Comparison of ENCODE assay signal across 8 cellular contexts in the genomic region with DNA sequence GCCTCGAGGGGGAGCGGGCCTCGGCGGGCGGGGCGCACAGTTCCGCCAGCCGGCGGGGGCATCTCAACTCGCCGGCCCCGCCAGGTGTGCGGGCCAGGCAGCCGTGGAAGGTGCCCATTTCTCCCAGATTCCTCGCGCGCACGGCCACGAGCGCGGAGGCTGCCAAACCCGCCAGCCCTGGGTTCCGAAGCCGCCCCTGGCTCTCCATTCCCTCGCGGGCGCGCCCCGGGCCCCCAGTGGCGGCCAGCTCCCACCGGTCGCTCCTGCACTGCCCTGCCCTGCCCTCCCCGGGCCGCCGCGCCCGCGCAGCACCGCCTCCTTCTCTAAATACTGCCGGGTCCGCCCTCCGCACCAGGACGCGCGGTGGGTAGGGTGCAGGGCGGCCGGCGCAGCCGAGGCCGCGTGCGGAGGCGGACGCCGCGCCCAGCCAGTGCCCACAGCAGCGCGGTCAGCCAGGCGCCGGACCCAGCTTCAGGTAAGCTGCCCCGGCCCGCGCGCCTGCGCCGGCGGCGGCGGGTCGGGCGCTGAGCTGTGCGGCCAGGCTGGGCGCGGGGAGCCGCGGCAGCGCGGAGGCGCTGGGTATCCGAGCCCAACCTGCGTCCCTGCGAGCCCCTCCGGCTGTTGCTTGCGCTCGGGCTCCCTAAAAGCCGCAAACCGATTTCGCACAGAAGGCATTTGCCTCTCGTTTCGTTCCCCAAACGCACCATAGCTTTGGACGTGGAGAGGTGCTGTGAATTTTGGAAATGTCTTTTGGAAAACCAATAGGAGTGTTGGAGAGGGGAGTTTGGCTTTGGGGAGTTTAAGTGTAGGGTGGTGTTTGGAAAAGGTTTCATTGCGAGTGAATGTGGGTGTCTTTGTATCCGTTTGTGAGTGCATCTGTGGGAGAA. TPM values are rescaled to one million over a fixed set of nuclear protein-coding genes. Genes with fewer than 3 reads are reported as not detected.
DNase-seq lines count a peak whose midpoint lies in the region; ATAC-seq and TF ChIP-seq lines count a peak whose summit lies in the region.

A gene with protein sequence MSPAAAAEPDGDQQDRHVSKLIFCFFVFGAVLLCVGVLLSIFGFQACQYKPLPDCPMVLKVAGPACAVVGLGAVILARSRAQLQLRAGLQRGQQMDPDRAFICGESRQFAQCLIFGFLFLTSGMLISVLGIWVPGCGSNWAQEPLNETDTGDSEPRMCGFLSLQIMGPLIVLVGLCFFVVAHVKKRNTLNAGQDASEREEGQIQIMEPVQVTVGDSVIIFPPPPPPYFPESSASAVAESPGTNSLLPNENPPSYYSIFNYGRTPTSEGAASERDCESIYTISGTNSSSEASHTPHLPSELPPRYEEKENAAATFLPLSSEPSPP (plus strand): TSS at position 354 of the 887 bp plus-strand sequence. CDS start 2,799 bp downstream, outside the sequence.

- H3K9me3 ChIP-seq in H9 (ENCODE audit: control insufficient read depth, low read depth, low read length) (no peaks in the 10 kb centered on the region), T-helper 17 cell (ENCODE audit: control insufficient read depth, low read length, poor library complexity, severe bottlenecking) (no peaks in the 10 kb centered on the region), neural cell (ENCODE audit: low read length) (no peaks in the 10 kb centered on the region)

- DNase-seq in H9 (peak; percentile 66), T-helper 17 cell (no peak), fibroblast of pulmonary artery (ENCODE audit: low read depth) (peak; percentile 37), SKM-1 treated with dmso at 0.1 percent for 144 hours (lab: John Stamatoyannopoulos, UW; ENCODE audit: unreplicated experiment) (no peak), NCI-H2081 treated with DMSO at 0.1 percent for 48 hours (lab: John Stamatoyannopoulos, UW) (no peak), occipital lobe (lab: John Stamatoyannopoulos, UW) (no peak)

- no peak within 1 kb of the TSS for H3K18ac ChIP-seq in H9 (ENCODE audit: insufficient read length, low read depth, low read length)

- peak within 1 kb of the TSS; percentile 5 for H3K9ac ChIP-seq in H9 (ENCODE audit: extremely low read depth, insufficient read length, low read length)
- peak within 1 kb of the TSS; percentile 39 for H3K9ac ChIP-seq in neural cell (ENCODE audit: low read length)

- H4K20me1 ChIP-seq in H9 (ENCODE audit: control insufficient read depth, insufficient read depth, insufficient read length) (no peaks in the 10 kb centered on the region), neural cell (ENCODE audit: insufficient read depth) (no peaks in the 10 kb centered on the region)

- no peak within 1 kb of the TSS for H4K91ac ChIP-seq in H9 (ENCODE audit: insufficient read length, low read depth, low read length)

- peak within 1 kb of the TSS; percentile 36 for H4K8ac ChIP-seq in H9 (replicated peaks; ENCODE audit: insufficient read length, low read depth, low read length)

- peaks cover 20 to 24% of the 10 kb centered on the region in 2 experiments for H3K4me1 Mint-ChIP-seq in H9
- peaks cover 23% of the 10 kb centered on the region for H3K4me1 Mint-ChIP-seq in T-helper 17 cell

- no peaks in the 10 kb centered on the region for H3K36me3 ChIP-seq in neural cell (ENCODE audit: insufficient read depth, low read length)

- no peaks in the 10 kb centered on the region; a peak in 1 of 7 replicates for H3K36me3 Mint-ChIP-seq in H9 (ENCODE audit: insufficient read depth in 1 of 3, low read depth in 3 of 3)
- peaks cover 2% of the 10 kb centered on the region for H3K36me3 Mint-ChIP-seq in T-helper 17 cell (ENCODE audit: low read depth)

- H3K23ac ChIP-seq in H9 (ENCODE audit: insufficient read length, low read depth, low read length), result no peak within 1 kb of the TSS

- no peak within 1 kb of the TSS for H3K27ac ChIP-seq in H9 (ENCODE audit: insufficient read length, low read depth, low read length)
- no peak within 1 kb of the TSS for H3K27ac ChIP-seq in neural cell (ENCODE audit: low read length)

- H2BK5ac ChIP-seq in H9 (ENCODE audit: insufficient read length, low read length), result no peak within 1 kb of the TSS

- H3K4me3 ChIP-seq in fibroblast of pulmonary artery (replicated peaks; ENCODE audit: low read depth, low read length), result peak within 1 kb of the TSS; percentile 74
- peak within 1 kb of the TSS; percentile 66 for H3K4me3 ChIP-seq in neural cell (ENCODE audit: low read length)

- peak; percentile 55 for ATAC-seq in T-helper 17 cell
- no peak for ATAC-seq in GM21367 (IDR thresholded peaks at IDR 0.05; ENCODE audit: unreplicated experiment)

- WGBS in H9 (ENCODE audit: extremely low coverage, insufficient read length, low lambda C conversion rate), result no CpG with 5 or more reads among the region's 94 CpGs

- H3K27me3 ChIP-seq in H9 (ENCODE audit: insufficient read depth, low read length) (peaks cover 16% of the 10 kb centered on the region; the same call in 1 of the 2 replicates), neural cell (ENCODE audit: insufficient read depth, low read depth, low read length) (peaks cover 57% of the 10 kb centered on the region)

- H3K9me3 Mint-ChIP-seq in H9, result peaks cover 0 to 3% of the 10 kb centered on the region in 2 experiments; a peak in 1 of 5 replicates

- H3K27me3 Mint-ChIP-seq in H9 (ENCODE audit: low read depth) (peaks cover 61% of the 10 kb centered on the region), T-helper 17 cell (peaks cover 71% of the 10 kb centered on the region)

- no peak for TF ChIP-seq EP300 in neural cell (conservative IDR thresholded peaks at IDR 0.05; ENCODE audit: poor library complexity, severe bottlenecking)

- H3K79me1 ChIP-seq in H9 (ENCODE audit: insufficient read depth, low read depth, low read length, poor library complexity, severe bottlenecking), result no peaks in the 10 kb centered on the region

- H2AFZ ChIP-seq in H9 (ENCODE audit: low read length) (no peak within 1 kb of the TSS), neural cell (ENCODE audit: low read depth, low read length) (no peak within 1 kb of the TSS)

- H3K4ac ChIP-seq in H9 (ENCODE audit: low read depth, low read length), result no peak within 1 kb of the TSS

- no peak within 1 kb of the TSS for H2BK12ac ChIP-seq in H9 (ENCODE audit: insufficient read length, low read depth, low read length)

- H3K9me2 ChIP-seq in neural cell (ENCODE audit: insufficient read depth, low read length), result no peaks in the 10 kb centered on the region

- no peaks in the 10 kb centered on the region for H3K4me1 ChIP-seq in H9 (ENCODE audit: insufficient read depth, low read length)

- H3K27ac Mint-ChIP-seq in H9 (no peak within 1 kb of the TSS), T-helper 17 cell (no peak within 1 kb of the TSS)

- no peak within 1 kb of the TSS for H2BK120ac ChIP-seq in H9 (ENCODE audit: low read depth, low read length, poor library complexity, severe bottlenecking)

- TF ChIP-seq CTCF in H9 (conservative IDR thresholded peaks at IDR 0.05), result no peak
- TF ChIP-seq CTCF in fibroblast of pulmonary artery (IDR thresholded peaks at IDR 0.05; ENCODE audit: low read length, missing control alignments), result no peak
- TF ChIP-seq CTCF in neural cell (IDR thresholded peaks at IDR 0.05; ENCODE audit: poor library complexity, severe bottlenecking), result no peak

- H3K4me3 Mint-ChIP-seq in H9 (peak within 1 kb of the TSS; percentile 70 to 80), T-helper 17 cell (peak within 1 kb of the TSS; percentile 81)

- TF ChIP-seq RAD21 in neural cell (conservative IDR thresholded peaks at IDR 0.05), result no peak

- no peak within 1 kb of the TSS for H2BK15ac ChIP-seq in H9 (ENCODE audit: low read depth, low read length)

- no peak within 1 kb of the TSS for H3K56ac ChIP-seq in H9 (ENCODE audit: insufficient read length, low read depth, low read length)

- no peaks in the 10 kb centered on the region for H3K79me2 ChIP-seq in H9 (ENCODE audit: insufficient read depth, low read length)
- H3K79me2 ChIP-seq in neural cell (replicated peaks; ENCODE audit: insufficient read depth, low read length), result no peaks in the 10 kb centered on the region

- no peaks in the 10 kb centered on the region for H3F3A ChIP-seq in neural cell (ENCODE audit: insufficient read depth, low read length, poor library complexity, severe bottlenecking)

- H2AK5ac ChIP-seq in H9 (ENCODE audit: insufficient read length, low read length), result no peak within 1 kb of the TSS

- H3T11ph ChIP-seq in H9 (ENCODE audit: low read length), result no peak within 1 kb of the TSS

- no peak within 1 kb of the TSS for H2BK20ac ChIP-seq in H9 (ENCODE audit: low read depth, low read length, poor library complexity, severe bottlenecking)

- peak within 1 kb of the TSS; percentile 80 for H3K4me2 ChIP-seq in H9 (ENCODE audit: insufficient read depth, insufficient read length, low read length)
- peak within 1 kb of the TSS; percentile 69 for H3K4me2 ChIP-seq in neural cell (ENCODE audit: low read length)

- peak within 1 kb of the TSS; percentile 43 for H3K14ac ChIP-seq in H9 (ENCODE audit: insufficient read depth, low read length)

- no peak within 1 kb of the TSS for H4K5ac ChIP-seq in H9 (ENCODE audit: insufficient read length, low read depth, low read length)

- peaks cover 10% of the 10 kb centered on the region for H3K23me2 ChIP-seq in H9 (ENCODE audit: insufficient read length, low read depth, low read length, poor library complexity, severe bottlenecking)

TF ChIP-seq in neural cell, 6 proteins besides CTCF, POLR2A, EP300 and RAD21:
- TF ChIP-seq MXI1 (conservative IDR thresholded peaks at IDR 0.05; ENCODE audit: poor library complexity, severe bottlenecking) (peak; percentile 18), SMC3 (conservative IDR thresholded peaks at IDR 0.05; ENCODE audit: poor library complexity) (no peak)
TF ChIP-seq in neural cell: peak in this region for 1.

RNA-seq across cellular contexts. Expression of the gene that starts here (rescaled TPM):
- total RNA-seq in H9 (2021) (0.42 TPM in 2 replicates), T-helper 17 cell (under 1 TPM in 1 of 2 donors, not detected in 1; 0.50 TPM), occipital lobe (0.78 TPM)
- polyA plus RNA-seq in neural cell, result not detected in 2 replicates
- not detected in 2 replicates for polyA minus RNA-seq in neural cell

Comparison
In these comparisons a context has a peak if more than half of its experiments do, and no peak if none do; other contexts are left out.
1. Peak in DNase-seq, H3K9ac ChIP-seq and H3K4me2 ChIP-seq in H9; RNA of the gene not detected or under 1 TPM.
2. Peak in ATAC-seq in T-helper 17 cell; RNA of the gene not detected or under 1 TPM.